ENCODE assay signal across 8 cellular contexts in genomic region chr5:110865400-110866094, GRCh38.
DNase-seq lines count a peak whose midpoint lies in the region; ATAC-seq, FAIRE-seq and TF ChIP-seq lines count a peak whose summit lies in the region.

No MANE protein-coding gene starts in this region.

- DNase-seq in Caki2 (ENCODE audit: low read depth) (peak; percentile 16), GM19239 (ENCODE audit: insufficient read length, low spot score) (peak; percentile 4), Kasumi-1 (lab: John Stamatoyannopoulos, UW) (peak; percentile 68 to 72), astrocyte (ENCODE audit: low read depth) (peak; percentile 15), mesendoderm (peak; percentile 84), GM19240 (ENCODE audit: insufficient read length, low spot score) (no peak), activated gamma-delta T cell treated with Interleukin-2 at 50 U/mL for 16 hours (no peak)

- no peak overlapping the region for H3K18ac ChIP-seq in mesendoderm (ENCODE audit: low read length)

- H4K8ac ChIP-seq in mesendoderm (ENCODE audit: low read depth, low read length) = no peak overlapping the region

- H2AFZ ChIP-seq in astrocyte (ENCODE audit: low read depth, low read length) = no peak overlapping the region

- no peak overlapping the region for H3K56ac ChIP-seq in mesendoderm (ENCODE audit: low read length)

- H3K27me3 Mint-ChIP-seq in astrocyte (ENCODE audit: low read depth, unreplicated experiment) = no peaks in the 10 kb centered on the region

- H3K4ac ChIP-seq in mesendoderm (ENCODE audit: low read depth, low read length) = no peak overlapping the region

- H3K27ac ChIP-seq in astrocyte (ENCODE audit: low read depth, low read length) = no peak overlapping the region
- H3K27ac ChIP-seq in mesendoderm (ENCODE audit: low read depth, low read length) = no peak overlapping the region

- no peak overlapping the region for H2AK5ac ChIP-seq in mesendoderm (ENCODE audit: low read length)

- H3K27ac Mint-ChIP-seq in astrocyte (ENCODE audit: unreplicated experiment) = no peak overlapping the region

- no peaks in the 10 kb centered on the region for H3K36me3 Mint-ChIP-seq in astrocyte (ENCODE audit: low read depth, unreplicated experiment)

- H3K4me1 ChIP-seq in astrocyte (ENCODE audit: insufficient read depth, low read length) (no peaks in the 10 kb centered on the region), mesendoderm (ENCODE audit: control insufficient read depth, low read depth, low read length) (no peaks in the 10 kb centered on the region)

- H3K4me2 ChIP-seq in astrocyte (ENCODE audit: low read length) (no peak overlapping the region), mesendoderm (ENCODE audit: low read length) (no peak overlapping the region)

- H3K9ac ChIP-seq in astrocyte (ENCODE audit: low read length) (no peak overlapping the region), mesendoderm (ENCODE audit: low read length) (no peak overlapping the region)

- no peaks in the 10 kb centered on the region for H3K9me3 ChIP-seq in astrocyte (ENCODE audit: insufficient read depth, low read depth, low read length)

- no peak overlapping the region for H2BK5ac ChIP-seq in mesendoderm (ENCODE audit: low read length)

- H3K79me2 ChIP-seq in astrocyte (ENCODE audit: insufficient read depth, low read length) (no peaks in the 10 kb centered on the region), mesendoderm (ENCODE audit: control insufficient read depth, insufficient read depth, low read length) (no peaks in the 10 kb centered on the region)

- no peaks in the 10 kb centered on the region for H4K20me1 ChIP-seq in astrocyte (ENCODE audit: insufficient read depth, low read length)

- no peaks in the 10 kb centered on the region for H3K27me3 ChIP-seq in astrocyte (ENCODE audit: insufficient read depth, low read length)
- H3K27me3 ChIP-seq in mesendoderm (ENCODE audit: insufficient read depth, low read length, poor library complexity) = no peaks in the 10 kb centered on the region

- peak; percentile 49 for TF ChIP-seq CTCF in astrocyte (IDR thresholded peaks at IDR 0.05; ENCODE audit: insufficient read depth, low read depth, low read length)

- H3K9me3 Mint-ChIP-seq in astrocyte (ENCODE audit: unreplicated experiment) = no peaks in the 10 kb centered on the region

- no peak overlapping the region for H4K5ac ChIP-seq in mesendoderm (ENCODE audit: low read length)

- no peaks in the 10 kb centered on the region for H3K79me1 ChIP-seq in mesendoderm (ENCODE audit: low read length)

- FAIRE-seq in GM19239 (lab: Jason Lieb, UNC) (no peak), astrocyte (lab: Jason Lieb, UNC) (no peak)

- no peak overlapping the region for H2BK15ac ChIP-seq in mesendoderm (replicated peaks; ENCODE audit: low read depth)

- in situ Hi-C loops in Caki2 (cut with HindIII; ENCODE audit: low pct_unique_long_range_greater_than_20kb, low sequenced_read_pairs) = no loop called here

- H3K36me3 ChIP-seq in astrocyte (ENCODE audit: insufficient read depth, low read length) (no peaks in the 10 kb centered on the region), mesendoderm (ENCODE audit: control insufficient read depth, insufficient read depth, low read length) (no peaks in the 10 kb centered on the region)

- H2BK120ac ChIP-seq in mesendoderm (ENCODE audit: low read depth, low read length) = no peak overlapping the region

- WGBS in mesendoderm (ENCODE audit: extremely low coverage, insufficient coverage, low lambda C conversion rate) = no CpG with 5 or more reads among the region's 4 CpGs

- no peak overlapping the region for H3K4me3 ChIP-seq in astrocyte (ENCODE audit: insufficient read depth, low read depth, low read length)
- no peak overlapping the region for H3K4me3 ChIP-seq in mesendoderm (ENCODE audit: low read length)

- H3K4me1 Mint-ChIP-seq in astrocyte (ENCODE audit: low read depth, unreplicated experiment) = no peaks in the 10 kb centered on the region

- H3K4me3 Mint-ChIP-seq in astrocyte (ENCODE audit: unreplicated experiment) = no peak overlapping the region

- ATAC-seq in GM21423 (IDR thresholded peaks at IDR 0.05; ENCODE audit: unreplicated experiment) = no peak

- no peak overlapping the region for H3K23ac ChIP-seq in mesendoderm (ENCODE audit: low read length)

Comparison
In these comparisons a context has a peak if more than half of its experiments do, and no peak if none do; other contexts are left out.
1. DNase-seq: peak in Caki2 (single experiment), GM19239 (single experiment), Kasumi-1 (2 of 2), astrocyte (single experiment) and mesendoderm (single experiment); none in GM19240 (single experiment) and activated gamma-delta T cell treated with Interleukin-2 at 50 U/mL for 16 hours (single experiment).